In the genomic region with DNA sequence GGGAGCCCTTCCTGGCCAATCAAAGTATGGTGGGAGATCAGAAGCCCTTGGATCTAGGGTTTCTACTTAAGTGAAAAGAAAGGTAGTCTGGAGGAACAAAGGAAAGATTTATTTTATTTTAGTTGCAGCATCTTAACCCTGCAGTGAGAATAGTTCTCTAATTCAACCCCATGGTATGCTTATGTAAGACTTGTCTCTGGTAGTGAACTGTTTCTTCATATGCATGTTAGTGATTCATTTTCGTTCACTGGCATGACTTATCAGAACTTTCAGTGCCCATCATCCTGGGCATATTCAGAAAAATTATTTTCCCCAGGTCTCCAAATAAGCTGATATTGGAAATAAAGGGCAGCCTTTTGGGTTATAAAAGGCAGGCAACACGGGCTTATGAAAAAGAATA, we compare ENCODE assay signal across 32 cellular contexts.
"Had no signal": no experiment of that assay in that cellular context is flagged by ENCODE, and none has a peak within 500 bp of the region (broad histone marks: within the 10 kb centered on the region; RNA-seq: fewer than 3 reads in every experiment).

No MANE protein-coding gene starts in this region.

- DNase-seq: activated effector memory CD4-positive, alpha-beta T cell treated with anti-CD3 and anti-CD28 coated beads, Interleukin-2, amount 50 U/mL, for 16 hours; activated effector memory CD4-positive, alpha-beta T cell treated with Interleukin-2 at 50 U/mL for 16 hours; activated gamma-delta T cell; activated gamma-delta T cell treated with Interleukin-2 at 50 U/mL for 16 hours; activated naive CD4-positive, alpha-beta T cell; activated naive CD4-positive, alpha-beta T cell treated with anti-CD3 and anti-CD28 coated beads for 36 hours; activated naive CD4-positive, alpha-beta T cell treated with anti-CD3 and anti-CD28 coated beads, Interleukin-2, amount 10 ng/mL, durations not matched to agents 7 days and 5 days; activated naive CD4-positive, alpha-beta T cell treated with anti-CD3 and anti-CD28 coated beads, Interleukin-2, amount 50 U/mL, for 16 hours; activated naive CD4-positive, alpha-beta T cell treated with Interleukin-2 at 50 U/mL for 16 hours; activated naive CD8-positive, alpha-beta T cell treated with anti-CD3 and anti-CD28 coated beads for 36 hours; activated naive CD8-positive, alpha-beta T cell treated with anti-CD3 and anti-CD28 coated beads, Interleukin-2, amount 10 ng/mL, durations not matched to agents 7 days and 5 days; activated naive CD8-positive, alpha-beta T cell treated with anti-CD3 and anti-CD28 coated beads, Interleukin-2, amount 50 U/mL, for 24 hours; activated T-cell treated with anti-CD3 and anti-CD28 coated beads, Interleukin-2, amount 50 U/mL, for 1 hour; activated T-cell treated with anti-CD3 and anti-CD28 coated beads, Interleukin-2, amount 50 U/mL, for 24 hours; activated T-cell treated with anti-CD3 and anti-CD28 coated beads, Interleukin-2, amount 50 U/mL, for 4 hours; activated T-cell treated with anti-CD3 and anti-CD28 coated beads, Interleukin-2, amount 50 U/mL, for 48 hours; activated T-cell treated with anti-CD3 and anti-CD28 coated beads, Interleukin-2, amount 50 U/mL, for 72 hours; adrenal gland; amniotic stem cell; amygdala; anterior cingulate cortex; aorta; body of pancreas; brain microvascular endothelial cell; caudate nucleus; central memory CD4-positive, alpha-beta T cell; cerebellar nuclear complex had no signal

- H3K4me1 ChIP-seq: adrenal gland, ascending aorta, body of pancreas, breast epithelium had no signal

- H3K4me3 ChIP-seq: adrenal gland, ascending aorta, body of pancreas, breast epithelium, cardiac muscle cell had no signal

- H3K27me3 ChIP-seq: adrenal gland, ascending aorta, body of pancreas, brain microvascular endothelial cell, breast epithelium, cardiac muscle cell had no signal

- H3K9me3 ChIP-seq: adrenal gland, ascending aorta, body of pancreas, breast epithelium had no signal

- H3K27ac ChIP-seq: adrenal gland, ascending aorta, body of pancreas, brain microvascular endothelial cell, breast epithelium, cardiac muscle cell had no signal

- ATAC-seq: activated naive CD4-positive, alpha-beta T cell treated with anti-CD3 and anti-CD28 coated beads, Interleukin-2, amount 50 U/mL, for 72 hours; activated naive CD8-positive, alpha-beta T cell treated with anti-CD3 and anti-CD28 coated beads, Interleukin-2, amount 50 U/mL, for 24 hours; activated T-cell treated with anti-CD3 and anti-CD28 coated beads, Interleukin-2, amount 50 U/mL, for 4 hours; activated T-cell treated with anti-CD3 and anti-CD28 coated beads, Interleukin-2, amount 50 U/mL, for 72 hours; activated T-helper 17 cell treated with anti-CD3 and anti-CD28 coated beads, Interleukin-2, amount 50 U/mL, for 72 hours; body of pancreas had no signal

- H3K36me3 ChIP-seq: adrenal gland, ascending aorta, brain microvascular endothelial cell, breast epithelium, cardiac muscle cell had no signal
